Comparison of ENCODE assay signal across 16 cellular contexts in the genomic region with DNA sequence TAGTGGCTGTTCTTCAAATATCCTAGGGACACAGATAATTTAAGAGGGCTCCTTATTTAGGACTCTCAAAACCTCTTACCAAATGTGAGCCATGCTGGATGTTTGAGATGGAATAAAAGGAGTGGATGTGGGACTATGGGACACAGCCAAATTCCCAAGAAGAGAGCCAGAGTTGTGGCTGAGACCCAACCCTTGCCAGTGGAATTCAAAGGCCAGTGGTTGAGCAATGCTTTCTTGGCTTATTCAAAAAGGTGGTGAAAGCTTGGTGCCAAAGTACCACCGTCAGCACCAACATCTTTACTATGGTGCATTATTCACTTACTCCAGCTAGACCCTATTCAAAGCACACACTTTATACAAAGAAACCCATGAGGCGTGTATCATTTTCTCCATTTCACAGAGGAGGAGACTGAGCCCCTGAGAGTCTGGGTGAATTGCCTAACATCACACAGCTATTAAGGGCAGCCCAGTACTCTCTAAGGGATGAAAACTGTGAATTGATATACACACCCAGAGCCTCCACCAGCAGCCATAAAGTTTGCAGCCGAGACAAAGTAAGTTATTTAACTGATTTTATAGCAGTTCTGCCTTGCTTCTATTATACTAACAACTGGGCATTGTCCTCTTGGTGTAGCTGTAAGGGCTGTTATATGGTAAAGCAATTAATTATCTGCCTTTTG.
"Had no signal": no experiment of that assay in that cellular context is flagged by ENCODE, and none has a peak within 500 bp of the region (broad histone marks: within the 10 kb centered on the region; RNA-seq: fewer than 3 reads in every experiment).

No MANE protein-coding gene starts in this region.

- DNase-seq: activated CD4-positive, alpha-beta T cell treated with anti-CD3 and anti-CD28 coated beads, Interleukin-2, amount 50 U/mL, for 4 hours; activated CD4-positive, CD25-positive, alpha-beta regulatory T cell treated with anti-CD3 and anti-CD28 coated beads, Interleukin-2, amount 50 U/mL, for 72 hours; activated T-cell treated with anti-CD3 and anti-CD28 coated beads, Interleukin-2, amount 50 U/mL, for 1 hour; amniotic stem cell; hypothalamus; kidney glomerular epithelial cell; lower lobe of right lung; natural killer cell; sigmoid colon; stimulated activated CD4-positive, alpha-beta T cell treated with anti-CD3 and anti-CD28 coated beads, Interleukin-12 subunit alpha, Interleukin-12 subunit beta, amount 100 ng/mL, for 4 hours; stimulated activated naive CD4-positive, alpha-beta T cell; SW 1271; upper lobe of left lung had no signal

- H3K27me3 ChIP-seq: breast epithelium, sigmoid colon, suprapubic skin, upper lobe of left lung had no signal

- H3K36me3 ChIP-seq: breast epithelium, lower lobe of right lung, prostate gland, sigmoid colon, suprapubic skin, upper lobe of left lung had no signal

- H3K4me3 ChIP-seq: breast epithelium, lower lobe of right lung, prostate gland, sigmoid colon, suprapubic skin, upper lobe of left lung had no signal

- H3K9me3 ChIP-seq: breast epithelium, lower lobe of right lung, prostate gland, sigmoid colon, suprapubic skin, upper lobe of left lung had no signal

- H3K4me1 ChIP-seq: breast epithelium, prostate gland had no signal

- H3K27ac ChIP-seq: lower lobe of right lung, prostate gland, sigmoid colon, suprapubic skin, upper lobe of left lung had no signal

- ATAC-seq: lower lobe of right lung, natural killer cell had no signal
